Comparison of ENCODE assay signal across 22 cellular contexts in the genomic region with DNA sequence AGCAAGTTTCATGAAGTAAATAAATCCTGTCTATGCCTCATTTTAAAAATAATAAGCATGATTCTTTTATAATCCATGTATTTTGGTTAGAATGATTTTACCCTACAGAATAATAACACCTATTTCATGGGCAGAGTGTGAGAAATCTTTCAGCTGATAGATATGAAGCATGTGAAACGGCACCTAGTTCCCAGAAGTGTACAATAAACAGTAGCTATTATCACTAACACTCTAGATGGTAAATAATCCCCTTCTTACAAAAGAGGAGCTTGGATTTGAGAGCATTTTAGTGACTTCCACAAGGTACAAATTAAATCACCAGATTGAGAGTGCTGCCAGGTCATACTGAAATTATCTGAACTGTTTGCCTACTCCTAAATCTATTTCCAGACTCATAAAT.
"Had no signal": no experiment of that assay in that cellular context is flagged by ENCODE, and none has a peak within 500 bp of the region (broad histone marks: within the 10 kb centered on the region; RNA-seq: fewer than 3 reads in every experiment).

No MANE protein-coding gene starts in this region.

- H3K27ac ChIP-seq: dorsolateral prefrontal cortex, neural progenitor cell, prostate gland, right atrium auricular region, suprapubic skin, transverse colon, vagina had no signal

- H3K9ac ChIP-seq: neural progenitor cell had no signal

- H3K36me3 ChIP-seq: neural progenitor cell, prostate gland, right atrium auricular region, suprapubic skin, transverse colon, vagina had no signal

- H3K4me1 ChIP-seq: neural progenitor cell, prostate gland, right atrium auricular region, suprapubic skin, transverse colon, vagina had no signal

- ATAC-seq: left lobe of liver; naive thymus-derived CD4-positive, alpha-beta T cell; sciatic nerve; stimulated activated naive CD8-positive, alpha-beta T cell treated with anti-CD3 and anti-CD28 coated beads, Interleukin-15, amount 100 ng/mL, for 72 hours had no signal

- H3K27me3 ChIP-seq: neural progenitor cell, right atrium auricular region, suprapubic skin, transverse colon, vagina had no signal

- H3K9me3 ChIP-seq: prostate gland, suprapubic skin, transverse colon, vagina had no signal

- DNase-seq: dorsolateral prefrontal cortex; effector CD4-positive, alpha-beta T cell; hypothalamus; immature natural killer cell; islet precursor cell; naive thymus-derived CD4-positive, alpha-beta T cell; stimulated activated CD4-positive, alpha-beta T cell treated with anti-CD3 and anti-CD28 coated beads, Interleukin-12 subunit alpha, Interleukin-12 subunit beta, amount 100 ng/mL, for 4 hours; stimulated activated CD4-positive, alpha-beta T cell treated with anti-CD3 and anti-CD28 coated beads, Interleukin-1b, Interleukin-23, amount 100 ng/mL, for 48 hours; stimulated activated CD4-positive, alpha-beta T cell treated with anti-CD3 and anti-CD28 coated beads, Interleukin-4, amount 100 ng/mL, for 1 hour; stimulated activated CD8-positive, alpha-beta memory T cell treated with anti-CD3 and anti-CD28 coated beads, Interleukin-4, amount 100 ng/mL, for 48 hours; stimulated activated naive CD4-positive, alpha-beta T cell; stimulated activated naive CD8-positive, alpha-beta T cell treated with anti-CD3 and anti-CD28 coated beads, Interleukin-15, amount 100 ng/mL, for 72 hours; transverse colon had no signal

- H2AFZ ChIP-seq: neural progenitor cell had no signal

- H3K4me3 ChIP-seq: dorsolateral prefrontal cortex, lung, neural progenitor cell, prostate gland, right atrium auricular region, smooth muscle cell, suprapubic skin, transverse colon, vagina had no signal

- H3K4me2 ChIP-seq: neural progenitor cell, smooth muscle cell had no signal
